8 cellular contexts compared by ENCODE assay signal in genomic region chr1:172609528-172609927, GRCh38. TPM values are rescaled to one million over a fixed set of nuclear protein-coding genes. Genes with fewer than 3 reads are reported as not detected.
DNase-seq lines count a peak whose midpoint lies in the region; ATAC-seq and TF ChIP-seq lines count a peak whose summit lies in the region.

No MANE protein-coding gene starts in this region.

- no peak overlapping the region for H3K4me3 Mint-ChIP-seq in T-cell

- H3K4me1 ChIP-seq in left ventricle myocardium inferior (no peaks in the 10 kb centered on the region), suprapubic skin (no peaks in the 10 kb centered on the region), HAP-1 (peaks cover 9% of the 10 kb centered on the region)

- peaks cover 8 to 18% (median 8%) of the 10 kb centered on the region in 3 donors for H3K4me1 Mint-ChIP-seq in T-cell

- peaks cover 25% of the 10 kb centered on the region for H3K36me3 Mint-ChIP-seq in T-cell

- no peaks in the 10 kb centered on the region for H3K27me3 Mint-ChIP-seq in T-cell

- no peaks in the 10 kb centered on the region for H3K27me3 ChIP-seq in left ventricle myocardium inferior (ENCODE audit: low read depth)
- H3K27me3 ChIP-seq in suprapubic skin: no peaks in the 10 kb centered on the region
- H3K27me3 ChIP-seq in HAP-1 (ENCODE audit: low read depth): no peaks in the 10 kb centered on the region

- TF ChIP-seq CTCF in AG04449 (IDR thresholded peaks at IDR 0.05; ENCODE audit: insufficient read depth, low read length, missing control alignments) (peak; percentile 6), GM12875 (IDR thresholded peaks at IDR 0.05; ENCODE audit: borderline replicate concordance, insufficient read depth, low read depth, low read length) (peak; percentile 15; the same call in 1 of the 2 replicates), left ventricle myocardium inferior (IDR thresholded peaks at IDR 0.05; ENCODE audit: borderline replicate concordance) (peak; percentile 57), suprapubic skin (IDR thresholded peaks at IDR 0.05) (no peak)

- intact Hi-C loops in left ventricle myocardium inferior (cut with micrococcal nuclease): loop anchor here (2.0 kb wide), 1 partner anchor 109 kb away; no protein-coding TSS in a partner anchor

- no peak for TF ChIP-seq POLR2A in suprapubic skin (IDR thresholded peaks at IDR 0.05)

- H3K27ac ChIP-seq in left ventricle myocardium inferior (replicated peaks): no peak overlapping the region
- no peak overlapping the region for H3K27ac ChIP-seq in suprapubic skin

- H3K27ac Mint-ChIP-seq in T-cell: no peak overlapping the region

- DNase-seq in AG04449 (ENCODE audit: low read depth, low spot score) (no peak), T-cell (no peak), left ventricle myocardium inferior (no peak), suprapubic skin (ENCODE audit: low spot score in 2 of 2) (no peak), HAP-1 (ENCODE audit: low spot score in 2 of 2) (no peak)
- no peak for DNase-seq in activated CD8-positive, alpha-beta memory T cell treated with anti-CD3 and anti-CD28 coated beads, Interleukin-2, amount 50 U/mL, for 48 hours

- WGBS in suprapubic skin: 94% methylated on average over 3 of the region's 3 CpGs

- POLR2A ChIA-PET in AG04449 (lab: Yijun Ruan, JAX) (no interaction called here), T-cell (lab: Charles Lee) (interaction anchor here in 1 of 2 donors (0.7 to 0.8 kb wide), 2 partner anchors 105 to 953 kb away, joined by 3 to 4 read pairs; no protein-coding TSS in a partner anchor)

- in situ Hi-C loops in HAP-1 (cut with MboI; ENCODE audit: low sequenced_read_pairs): no loop called here

- ATAC-seq in T-cell (replicated peaks in 1 of 4) (peak; percentile 58 to 81 (median 70)), GM19455 (IDR thresholded peaks at IDR 0.05; ENCODE audit: unreplicated experiment) (no peak)

- H3K36me3 ChIP-seq in left ventricle myocardium inferior (peaks cover 32% of the 10 kb centered on the region), suprapubic skin (peaks cover 30% of the 10 kb centered on the region), HAP-1 (replicated peaks) (no peaks in the 10 kb centered on the region; the same call in 1 of the 2 replicates)

- no peak for TF ChIP-seq EP300 in suprapubic skin (IDR thresholded peaks at IDR 0.05)

- CTCF ChIA-PET in AG04449 (lab: Yijun Ruan, JAX): interaction anchor here (0.6 to 7.5 kb wide), 18 partner anchors 8 to 159 kb away, joined by 3 to 139 read pairs (median 4); no protein-coding TSS in a partner anchor
- CTCF ChIA-PET in T-cell (lab: Charles Lee): interaction anchor here (0.5 to 7.4 kb wide), 21 partner anchors 9 to 181 kb away, joined by 3 to 177 read pairs (median 5); partner anchors contain the start of gene FASLG (in 1 of the 2)

- H3K9me3 Mint-ChIP-seq in T-cell: no peaks in the 10 kb centered on the region

- H3K9me3 ChIP-seq in left ventricle myocardium inferior (replicated peaks) (no peaks in the 10 kb centered on the region), suprapubic skin (no peaks in the 10 kb centered on the region), HAP-1 (no peaks in the 10 kb centered on the region)

- H3K4me3 ChIP-seq in AG04449 (ENCODE audit: low read depth, low read length) (no peak overlapping the region), GM12875 (ENCODE audit: low read depth, low read length) (no peak overlapping the region), left ventricle myocardium inferior (no peak overlapping the region), suprapubic skin (no peak overlapping the region), HAP-1 (no peak overlapping the region)

RNA-seq across cellular contexts. Expression of gene FASLG, which starts 49.4 kb away (rescaled TPM):
- total RNA-seq in T-cell: 1 to 10 TPM in 4 of 5 donors, under 1 TPM in 1; 0.70 to 5.2 (median 3.4) TPM
- total RNA-seq in left ventricle myocardium inferior: not detected
- total RNA-seq in suprapubic skin: not detected

Comparison
In these comparisons a context has a peak if more than half of its experiments do, and no peak if none do; other contexts are left out.
1. CTCF ChIP-seq: peak in AG04449 (single experiment), GM12875 (single experiment) and left ventricle myocardium inferior (single experiment); none in suprapubic skin (0 of 2).